Comparison of ENCODE assay signal across 8 cellular contexts in the genomic region with DNA sequence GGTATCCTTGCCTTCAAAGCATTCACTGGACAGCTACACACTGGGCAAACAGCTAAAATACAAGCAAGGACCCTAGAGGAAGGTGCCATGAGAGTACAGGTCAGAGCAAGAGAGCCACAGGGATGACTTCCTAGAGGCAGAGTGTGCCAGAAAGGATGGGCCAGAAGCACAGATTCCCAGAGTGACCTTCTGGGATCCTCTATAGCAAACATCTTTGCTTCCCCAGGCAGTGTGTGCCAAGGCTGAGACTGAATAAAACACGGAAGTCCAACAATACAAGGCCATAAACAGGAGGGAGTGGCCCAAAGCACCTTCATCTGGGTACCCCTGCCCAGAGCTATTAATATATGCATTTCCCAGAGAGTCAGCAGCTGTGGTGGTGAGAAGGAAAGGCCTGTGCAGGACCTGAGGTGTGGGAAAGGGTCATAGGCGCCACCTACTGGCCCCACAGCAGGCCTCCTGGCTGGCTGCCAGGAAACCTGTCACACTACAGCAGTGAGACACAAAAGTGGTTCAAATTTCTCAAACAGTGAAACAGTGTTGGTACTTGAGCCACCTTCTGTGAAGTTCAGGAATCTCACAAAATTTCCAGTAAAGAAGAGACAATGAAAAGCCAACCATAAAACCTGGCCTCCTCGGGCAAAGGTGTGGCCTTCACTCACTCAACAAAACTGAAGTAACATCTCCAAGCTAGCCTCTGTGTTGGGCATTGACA. TPM values are rescaled to one million over a fixed set of nuclear protein-coding genes. Genes with fewer than 3 reads are reported as not detected.
DNase-seq lines count a peak whose midpoint lies in the region; ATAC-seq, FAIRE-seq and TF ChIP-seq lines count a peak whose summit lies in the region.

No MANE protein-coding gene starts in this region.

- no peak overlapping the region for H2AFZ ChIP-seq in GM23338
- H2AFZ ChIP-seq in K562 (ENCODE audit: low read depth, low read length), result no peak overlapping the region

- 19% methylated on average over 3 of the region's 3 CpGs for WGBS in K562 (ENCODE audit: insufficient coverage, low coverage, missing lambda C conversion rate)

- H3K9me3 ChIP-seq in BLaER1, result no peaks in the 10 kb centered on the region
- H3K9me3 ChIP-seq in K562 (replicated peaks; ENCODE audit: control insufficient read depth, insufficient read depth, low read depth, low read length), result no peaks in the 10 kb centered on the region

- POLR2A ChIA-PET in K562 (lab: Yijun Ruan, JAX), result interaction anchor here (0.5 to 1.1 kb wide), 3 partner anchors 141 to 324 kb away, joined by 3 to 5 read pairs (median 3); no protein-coding TSS in a partner anchor

- peaks cover 5% of the 10 kb centered on the region for H3K27me3 Mint-ChIP-seq in GM23338 (ENCODE audit: insufficient read depth, low read depth, poor library complexity)

- H3K9ac ChIP-seq in BLaER1 (no peak overlapping the region), K562 (ENCODE audit: insufficient read depth in 1 of 2, low read depth in 2 of 2, low read length in 2 of 2) (no peak overlapping the region)

- H3K4me2 ChIP-seq in BLaER1 (peak overlapping the region; percentile 52), GM23338 (no peak overlapping the region), K562 (ENCODE audit: insufficient read depth, low read length) (no peak overlapping the region)

- H3K4me3 ChIP-seq in BLaER1, result no peak overlapping the region
- no peak overlapping the region for H3K4me3 ChIP-seq in GM23338
- no peak overlapping the region for H3K4me3 ChIP-seq in K562

- in situ Hi-C loops in K562 (cut with MboI), result no loop called here

- CTCF ChIA-PET in K562 (lab: Yijun Ruan, JAX; ENCODE audit: low intra/inter-chr PET ratio), result interaction anchor here (0.6 to 1.5 kb wide), 7 partner anchors 16 to 826 kb away, joined by 3 to 8 read pairs (median 4); no protein-coding TSS in a partner anchor

- H3K36me3 ChIP-seq in BLaER1 (peaks cover 4% of the 10 kb centered on the region; the same call in 1 of the 2 replicates), GM23338 (ENCODE audit: insufficient read depth) (no peaks in the 10 kb centered on the region), K562 (ENCODE audit: control insufficient read depth, insufficient read depth, low read length) (peaks cover 8% of the 10 kb centered on the region; the same call in 2 of the 3 replicates)

- peak; percentile 82 to 95 for TF ChIP-seq RAD21 in K562 (CRISPR knock-in tag; conservative IDR thresholded peaks at IDR 0.05 in 1 of 2, IDR thresholded peaks at IDR 0.05 in 1 of 2)

- intact Hi-C loops in K562 (cut with micrococcal nuclease), result loop anchor here (1.0 to 2.0 kb wide), 2 partner anchors 60 to 123 kb away; no protein-coding TSS in a partner anchor

- peaks cover 4% of the 10 kb centered on the region for H3K79me2 ChIP-seq in GM23338 (replicated peaks; ENCODE audit: insufficient read depth)
- peaks cover 37% of the 10 kb centered on the region for H3K79me2 ChIP-seq in K562 (ENCODE audit: control insufficient read depth, insufficient read depth, low read length)

- TF ChIP-seq EP300 in K562 (IDR thresholded peaks at IDR 0.05; ENCODE audit: low read length), result no peak

- H3K4me1 ChIP-seq in BLaER1 (peaks cover 48% of the 10 kb centered on the region), GM23338 (ENCODE audit: insufficient read depth) (peaks cover 17% of the 10 kb centered on the region), K562 (replicated peaks in 1 of 2; ENCODE audit: control insufficient read depth in 2 of 2, insufficient read depth in 2 of 2, low read length in 2 of 2) (peaks cover 8 to 25% of the 10 kb centered on the region in 2 experiments)

- TF ChIP-seq POLR2A in K562 (conservative IDR thresholded peaks at IDR 0.05), result no peak

- H3K4me3 Mint-ChIP-seq in GM23338, result no peak overlapping the region

- peaks cover 3% of the 10 kb centered on the region; the same call in 1 of the 2 replicates for H3F3A ChIP-seq in GM23338 (replicated peaks; ENCODE audit: low read depth)

- ATAC-seq in GM23338, result peak; percentile 73
- peak; percentile 88 for ATAC-seq in K562
- ATAC-seq in HG03457 (IDR thresholded peaks at IDR 0.05; ENCODE audit: unreplicated experiment), result no peak

- no TSS peak for BruUV-seq in K562 (replicated peaks; lab: Mats Ljungman, UMichigan)

- H3K27ac Mint-ChIP-seq in GM23338, result no peak overlapping the region

- no peaks in the 10 kb centered on the region; the same call in 1 of the 2 replicates for H4K20me1 ChIP-seq in BLaER1
- H4K20me1 ChIP-seq in GM23338 (replicated peaks; ENCODE audit: insufficient read depth), result no peaks in the 10 kb centered on the region; the same call in 1 of the 2 replicates
- peaks cover 6% of the 10 kb centered on the region; the same call in 1 of the 2 replicates for H4K20me1 ChIP-seq in K562 (replicated peaks; ENCODE audit: control insufficient read depth, insufficient read depth, low read length)

- DNase-seq in GM23338 (ENCODE audit: low spot score), result peak; percentile 78
- peak; percentile 63 for DNase-seq in NCI-H2107 treated with DMSO at 0.1 percent for 48 hours (lab: John Stamatoyannopoulos, UW; ENCODE audit: unreplicated experiment)
- DNase-seq in UCSD-AML1 (lab: John Stamatoyannopoulos, UW; ENCODE audit: unreplicated experiment), result peak; percentile 81
- peak; percentile 83 to 90 (median 86) for DNase-seq in K562 (ENCODE audit: extremely low read depth in 1 of 4, low spot score in 3 of 4)
- DNase-seq in iPS-NIHi11 (ENCODE audit: low spot score), result peak; percentile 83
- DNase-seq in stimulated activated CD4-positive, alpha-beta T cell treated with anti-CD3 and anti-CD28 coated beads, Interleukin-12 subunit alpha, Interleukin-12 subunit beta, amount 100 ng/mL, for 4 hours, result peak; percentile 75

- H3K27ac ChIP-seq in BLaER1 (peak overlapping the region; percentile 2; the same call in 1 of the 2 replicates), GM23338 (ENCODE audit: low read depth) (no peak overlapping the region), K562 (ENCODE audit: extremely low read depth, low read depth, low read length) (no peak overlapping the region; the same call in 2 of the 3 replicates)

- no peaks in the 10 kb centered on the region for H3K36me3 Mint-ChIP-seq in GM23338 (ENCODE audit: low read depth)

- H3K9me3 Mint-ChIP-seq in GM23338, result no peaks in the 10 kb centered on the region

- H3K9me1 ChIP-seq in K562 (ENCODE audit: control insufficient read depth, insufficient read depth, low read length), result no peaks in the 10 kb centered on the region

- H3K27me3 ChIP-seq in BLaER1 (no peaks in the 10 kb centered on the region), GM23338 (ENCODE audit: insufficient read depth) (no peaks in the 10 kb centered on the region), K562 (ENCODE audit: control insufficient read depth in 2 of 2, insufficient read depth in 2 of 2, low read length in 2 of 2) (no peaks in the 10 kb centered on the region)

- TF ChIP-seq CTCF in GM23338 (conservative IDR thresholded peaks at IDR 0.05; ENCODE audit: low read depth in 2 of 2) (peak; percentile 87), K562 (IDR thresholded peaks at IDR 0.05 in 2 of 3, conservative IDR thresholded peaks at IDR 0.05 in 1 of 3; ENCODE audit: insufficient read depth in 2 of 3, low read depth in 1 of 3, low read length in 3 of 3) (peak; percentile 85 to 94 (median 92))

- H3K4me1 Mint-ChIP-seq in GM23338, result peaks cover 45% of the 10 kb centered on the region

- H3K9me2 ChIP-seq in GM23338 (ENCODE audit: insufficient read depth), result 0 out of 2 replicates have a peak, but pooled peaks cover 6% of the 10 kb centered on the region

- peak; percentile 85 for FAIRE-seq in K562 (lab: Jason Lieb, UNC)

TF ChIP-seq in GM23338, 12 proteins besides CTCF, POLR2A, EP300 and RAD21 (continues in another document):
- TF ChIP-seq POLR2AphosphoS5 (IDR thresholded peaks at IDR 0.05; ENCODE audit: low read depth) (no peak), NANOG (IDR thresholded peaks at IDR 0.05; ENCODE audit: borderline replicate concordance) (no peak), EZH2phosphoT487 (IDR thresholded peaks at IDR 0.05; ENCODE audit: unreplicated experiment) (no peak)

TF ChIP-seq in K562, 482 proteins besides CTCF, POLR2A, EP300 and RAD21 (continues in another document):
- TF ChIP-seq EZH2 (IDR thresholded peaks at IDR 0.05; ENCODE audit: borderline replicate concordance, low read depth, low read length) (no peak), SMAD1 (IDR thresholded peaks at IDR 0.05; ENCODE audit: low read depth, low read length, partially characterized antibody) (peak; percentile 99), SAP30 (IDR thresholded peaks at IDR 0.05; ENCODE audit: borderline replicate concordance, insufficient read depth, low read depth, low read length, poor library complexity, severe bottlenecking) (no peak)

RNA-seq across cellular contexts. Expression of gene CLPB, which starts 20.3 kb away (rescaled TPM):
- 24.7 and 32.7 TPM in 2 replicates for total RNA-seq in GM23338 (2014; rRNA removed; shearing (Covaris generic))
- polyA plus RNA-seq in GM23338 (2016; fragmentation: Nextera tagmentation; extraction: Ambion mirVana), result 11.0 and 12.6 TPM in 2 replicates
- total RNA-seq in K562 (2011; cell fraction: chromatin; rRNA removed; ENCODE audit: low replicate concordance), result 60.7 and 66.5 TPM in 2 replicates
- 35.2 and 50.7 TPM in 2 replicates for total RNA-seq in K562 (2011; cell fraction: nucleolus; rRNA removed)
- 48.4 and 54.5 TPM in 2 replicates for total RNA-seq in K562 (2011; cell fraction: nucleoplasm; rRNA removed)
- total RNA-seq in K562 (2014; rRNA removed), result 40.1 and 41.7 TPM in 2 replicates
- 27.7 and 28.6 TPM in 2 replicates for total RNA-seq in K562 (2014; rRNA removed; fragmentation: Illumina TruSeq; extraction: Trizol)
- total RNA-seq in K562 (2015; rRNA removed; fragmentation: Illumina TruSeq; extraction: Trizol), result 23.5 and 23.7 TPM in 2 replicates
- 42.2 and 42.3 TPM in 2 replicates for total RNA-seq in K562 (2021)
- 32.2 and 36.1 TPM in 2 replicates for polyA plus RNA-seq in K562 (2011; rRNA removed)
- polyA plus RNA-seq in K562 (2011; cell fraction: cytosol; rRNA removed), result 24.9 and 27.5 TPM in 2 replicates
- 43.1 and 64.0 TPM in 2 replicates for polyA plus RNA-seq in K562 (2011; cell fraction: nucleus; rRNA removed)
- 10.8 and 25.3 TPM in 2 replicates for polyA plus RNA-seq in K562 (2012)
- 25.7 and 32.0 TPM in 2 replicates for polyA plus RNA-seq in K562 (2014; fragmentation: Illumina TruSeq; extraction: Trizol)
- 1 to 10 TPM; 6.5 to 9.3 TPM for polyA plus RNA-seq in K562 (2014; fragmentation: Nextera tagmentation; extraction: Ambion mirVana)
- 17.3 and 18.4 TPM in 2 replicates for polyA plus RNA-seq in K562 (2014; rRNA removed)
- polyA minus RNA-seq in K562 (2011; rRNA and poly(A)+ RNA removed), result 88.8 and 89.3 TPM in 2 replicates
- 32.7 and 33.3 TPM in 2 replicates for polyA minus RNA-seq in K562 (2011; cell fraction: cytosol; rRNA and poly(A)+ RNA removed)
- polyA minus RNA-seq in K562 (2011; cell fraction: nucleus; rRNA and poly(A)+ RNA removed), result 18.7 and 37.4 TPM in 2 replicates
